26 cellular contexts compared by ENCODE assay signal in genomic region chr9:36854751-36855150, GRCh38.
"Had no signal": no experiment of that assay in that cellular context is flagged by ENCODE, and none has a peak within 500 bp of the region (broad histone marks: within the 10 kb centered on the region; RNA-seq: fewer than 3 reads in every experiment).

No MANE protein-coding gene starts in this region.

- DNase-seq: activated CD4-positive, alpha-beta T cell treated with anti-CD3 and anti-CD28 coated beads for 4 hours; activated CD4-positive, alpha-beta T cell treated with anti-CD3 and anti-CD28 coated beads, Interleukin-2, amount 50 U/mL, for 1 hour; activated CD8-positive, alpha-beta memory T cell treated with anti-CD3 and anti-CD28 coated beads, Interleukin-2, amount 50 U/mL, for 4 hours; activated T-cell treated with anti-CD3 and anti-CD28 coated beads for 4 hours; activated T-cell treated with anti-CD3 and anti-CD28 coated beads, Interleukin-2, amount 50 U/mL, for 4 hours; amniotic stem cell; NCI-H1048; NCI-H1436 treated with DMSO at 0.1 percent for 48 hours; NCI-H1694 treated with DMSO at 0.1 percent for 48 hours; NCI-H2029; NCI-H345; NCI-H524 treated with DMSO at 0.1 percent for 48 hours; SHP77 treated with DMSO at 0.1 percent for 48 hours had no signal

- H3K27me3 Mint-ChIP-seq: activated naive CD8-positive, alpha-beta T cell had no signal

- H3K27ac Mint-ChIP-seq: activated CD4-positive, alpha-beta memory T cell treated with anti-CD3 and anti-CD28 coated beads for 36 hours; activated naive CD4-positive, alpha-beta T cell treated with anti-CD3 and anti-CD28 coated beads, Interleukin-2, amount 10 ng/mL, durations not matched to agents 7 days and 5 days; activated naive CD8-positive, alpha-beta T cell; activated T-helper 1 cell treated with anti-CD3 and anti-CD28 coated beads, Interleukin-12 subunit alpha, Interleukin-12 subunit beta, Interleukin-2, Interleukin-4 antibody, amounts not matched to agents 30 ng/mL and 10 ng/mL and 1 ng/mL, durations not matched to agents 14 hours and 24 hours and 36 hours; T-helper 1 cell treated with Interleukin-12 subunit alpha and Interleukin-12 subunit beta and Interleukin-4 antibody, amounts not matched to agents 30 μg/mL and 1 μg/mL, for 36 hours; T-helper 2 cell treated with Interferon-gamma antibody and Interleukin-4, amounts not matched to agents 5 μg/mL and 100 μg/mL, for 36 hours; WTC11 had no signal

- H3K9me3 Mint-ChIP-seq: activated CD4-positive, alpha-beta memory T cell treated with anti-CD3 and anti-CD28 coated beads for 36 hours; activated naive CD4-positive, alpha-beta T cell treated with anti-CD3 and anti-CD28 coated beads, Interleukin-2, amount 10 ng/mL, durations not matched to agents 7 days and 5 days; activated T-cell treated with anti-CD3 and anti-CD28 coated beads, Interleukin-2, amount 50 U/mL, for 4 hours; activated T-helper 1 cell treated with anti-CD3 and anti-CD28 coated beads, Interleukin-12 subunit alpha, Interleukin-12 subunit beta, Interleukin-2, Interleukin-4 antibody, amounts not matched to agents 30 ng/mL and 10 ng/mL and 1 ng/mL, durations not matched to agents 14 hours and 24 hours and 36 hours; T-helper 1 cell treated with Interleukin-12 subunit alpha and Interleukin-12 subunit beta and Interleukin-4 antibody, amounts not matched to agents 30 μg/mL and 1 μg/mL, for 36 hours; T-helper 2 cell treated with Interferon-gamma antibody and Interleukin-4, amounts not matched to agents 5 μg/mL and 100 μg/mL, for 36 hours; WTC11 had no signal

- H3K27ac ChIP-seq: ascending aorta, body of pancreas, breast epithelium, SJSA1 had no signal

- H3K4me3 ChIP-seq: ascending aorta, body of pancreas, breast epithelium, K562, SJSA1 had no signal

- H3K9me3 ChIP-seq: ascending aorta, body of pancreas, breast epithelium, SJSA1, SK-N-SH had no signal

- H3K4me3 Mint-ChIP-seq: activated CD4-positive, alpha-beta memory T cell treated with anti-CD3 and anti-CD28 coated beads for 36 hours; activated naive CD4-positive, alpha-beta T cell treated with anti-CD3 and anti-CD28 coated beads, Interleukin-2, amount 10 ng/mL, durations not matched to agents 7 days and 5 days; activated naive CD8-positive, alpha-beta T cell; activated T-cell treated with anti-CD3 and anti-CD28 coated beads, Interleukin-2, amount 50 U/mL, for 4 hours; activated T-helper 1 cell treated with anti-CD3 and anti-CD28 coated beads, Interleukin-12 subunit alpha, Interleukin-12 subunit beta, Interleukin-2, Interleukin-4 antibody, amounts not matched to agents 30 ng/mL and 10 ng/mL and 1 ng/mL, durations not matched to agents 14 hours and 24 hours and 36 hours; T-helper 1 cell treated with Interleukin-12 subunit alpha and Interleukin-12 subunit beta and Interleukin-4 antibody, amounts not matched to agents 30 μg/mL and 1 μg/mL, for 36 hours; T-helper 2 cell treated with Interferon-gamma antibody and Interleukin-4, amounts not matched to agents 5 μg/mL and 100 μg/mL, for 36 hours; WTC11 had no signal

- ATAC-seq: body of pancreas had no signal

- H3K27me3 ChIP-seq: ascending aorta, body of pancreas, breast epithelium had no signal

- H3K4me1 ChIP-seq: ascending aorta, body of pancreas, breast epithelium, SJSA1 had no signal

- H3K36me3 ChIP-seq: ascending aorta, breast epithelium, SJSA1 had no signal

- H3K36me3 Mint-ChIP-seq: activated CD4-positive, alpha-beta memory T cell treated with anti-CD3 and anti-CD28 coated beads for 36 hours; activated naive CD4-positive, alpha-beta T cell treated with anti-CD3 and anti-CD28 coated beads, Interleukin-2, amount 10 ng/mL, durations not matched to agents 7 days and 5 days; activated naive CD8-positive, alpha-beta T cell; WTC11 had no signal
